ENCODE assay signal across 11 cellular contexts in genomic region chr6:18978330-18979128, GRCh38.
DNase-seq lines count a peak whose midpoint lies in the region; ATAC-seq and TF ChIP-seq lines count a peak whose summit lies in the region.
"Had no signal": no experiment of that assay in that cellular context is flagged by ENCODE, and none has a peak within 500 bp of the region (broad histone marks: within the 10 kb centered on the region; RNA-seq: fewer than 3 reads in every experiment).

No MANE protein-coding gene starts in this region.

- H3K9me3 ChIP-seq in esophagus muscularis mucosa, result no peaks in the 10 kb centered on the region
- no peaks in the 10 kb centered on the region for H3K9me3 ChIP-seq in tibial artery
- H3K9me3 ChIP-seq: sigmoid colon had no signal

- peaks cover 10% of the 10 kb centered on the region for H3K4me1 Mint-ChIP-seq in nephron
- H3K4me1 Mint-ChIP-seq: stimulated activated effector memory CD8-positive, alpha-beta T cell treated with anti-CD3 and anti-CD28 coated beads, Interleukin-12 subunit alpha, Interleukin-12 subunit beta, amount 100 ng/mL, for 72 hours had no signal

- no peak for ATAC-seq in GM18858 (IDR thresholded peaks at IDR 0.05; ENCODE audit: unreplicated experiment)
- ATAC-seq: activated CD8-positive, alpha-beta T cell treated with anti-CD3 and anti-CD28 coated beads for 36 hours; stimulated activated effector memory CD8-positive, alpha-beta T cell treated with anti-CD3 and anti-CD28 coated beads, Interleukin-12 subunit alpha, Interleukin-12 subunit beta, amount 100 ng/mL, for 72 hours had no signal

- H3K36me3 Mint-ChIP-seq in nephron (ENCODE audit: low read depth), result no peaks in the 10 kb centered on the region
- H3K36me3 Mint-ChIP-seq: stimulated activated effector memory CD8-positive, alpha-beta T cell treated with anti-CD3 and anti-CD28 coated beads, Interleukin-12 subunit alpha, Interleukin-12 subunit beta, amount 100 ng/mL, for 72 hours had no signal

- no peak overlapping the region for H3K4me3 ChIP-seq in esophagus muscularis mucosa
- H3K4me3 ChIP-seq in tibial artery, result no peak overlapping the region
- H3K4me3 ChIP-seq: sigmoid colon had no signal

- H3K36me3 ChIP-seq in esophagus muscularis mucosa (no peaks in the 10 kb centered on the region), tibial artery (no peaks in the 10 kb centered on the region)
- H3K36me3 ChIP-seq: sigmoid colon had no signal

- H3K27ac ChIP-seq in esophagus muscularis mucosa (replicated peaks in 1 of 4), result peak overlapping the region; percentile 22 to 79 (median 61)
- H3K27ac ChIP-seq in tibial artery, result no peak overlapping the region

- no peak for TF ChIP-seq EP300 in esophagus muscularis mucosa (IDR thresholded peaks at IDR 0.05)

- peaks cover 9 to 53% (median 40%) of the 10 kb centered on the region in 4 donors for H3K4me1 ChIP-seq in esophagus muscularis mucosa
- peaks cover 0 to 28% (median 3%) of the 10 kb centered on the region in 4 donors for H3K4me1 ChIP-seq in tibial artery

- DNase-seq in DMS79 treated with DMSO at 0.1 percent for 48 hours (lab: John Stamatoyannopoulos, UW) (peak; percentile 29), NCI-H2196 treated with DMSO at 0.1 percent for 48 hours (lab: John Stamatoyannopoulos, UW; ENCODE audit: unreplicated experiment) (peak; percentile 51), esophagus muscularis mucosa (ENCODE audit: extremely low spot score) (no peak), islet precursor cell (no peak), pons (ENCODE audit: low spot score) (no peak), tibial artery (no peak)
- DNase-seq: activated CD8-positive, alpha-beta T cell treated with anti-CD3 and anti-CD28 coated beads for 36 hours; sigmoid colon had no signal

- intact Hi-C loops in esophagus muscularis mucosa (cut with DNase I), result no loop called here
- intact Hi-C loops in tibial artery (cut with DNase I; ENCODE audit: low total_unique reads), result no loop called here

- H3K9me3 Mint-ChIP-seq in nephron, result no peaks in the 10 kb centered on the region

- no peak overlapping the region for H3K4me3 Mint-ChIP-seq in nephron
- H3K4me3 Mint-ChIP-seq: activated CD8-positive, alpha-beta T cell treated with anti-CD3 and anti-CD28 coated beads for 36 hours; stimulated activated effector memory CD8-positive, alpha-beta T cell treated with anti-CD3 and anti-CD28 coated beads, Interleukin-12 subunit alpha, Interleukin-12 subunit beta, amount 100 ng/mL, for 72 hours had no signal

- peak overlapping the region in 2 of 3 experiments; percentile 20 to 29 for H3K27ac Mint-ChIP-seq in nephron
- H3K27ac Mint-ChIP-seq: activated CD8-positive, alpha-beta T cell treated with anti-CD3 and anti-CD28 coated beads for 36 hours; stimulated activated effector memory CD8-positive, alpha-beta T cell treated with anti-CD3 and anti-CD28 coated beads, Interleukin-12 subunit alpha, Interleukin-12 subunit beta, amount 100 ng/mL, for 72 hours had no signal

- TF ChIP-seq POLR2A in esophagus muscularis mucosa (IDR thresholded peaks at IDR 0.05; ENCODE audit: low read depth), result no peak

- H3K27me3 ChIP-seq in esophagus muscularis mucosa, result no peaks in the 10 kb centered on the region
- no peaks in the 10 kb centered on the region for H3K27me3 ChIP-seq in tibial artery
- H3K27me3 ChIP-seq: sigmoid colon had no signal

- no peaks in the 10 kb centered on the region for H3K27me3 Mint-ChIP-seq in nephron (ENCODE audit: low read depth)
- H3K27me3 Mint-ChIP-seq: activated CD8-positive, alpha-beta T cell treated with anti-CD3 and anti-CD28 coated beads for 36 hours had no signal

- WGBS in esophagus muscularis mucosa, result 48% methylated on average over 3 of the region's 3 CpGs

- TF ChIP-seq CTCF in esophagus muscularis mucosa (IDR thresholded peaks at IDR 0.05) (no peak), nephron (IDR thresholded peaks at IDR 0.05; ENCODE audit: unreplicated experiment in 3 of 3) (no peak), tibial artery (IDR thresholded peaks at IDR 0.05) (no peak)

Comparison
In these comparisons a context has a peak if more than half of its experiments do, and no peak if none do; other contexts are left out.
1. DNase-seq: peak in DMS79 treated with DMSO at 0.1 percent for 48 hours (single experiment) and NCI-H2196 treated with DMSO at 0.1 percent for 48 hours (single experiment); none in esophagus muscularis mucosa (single experiment), islet precursor cell (single experiment), pons (single experiment) and tibial artery (0 of 2).
2. H3K27ac ChIP-seq: peak in esophagus muscularis mucosa (4 of 4); none in tibial artery (0 of 2).